ENCODE assay signal across 12 cellular contexts in the genomic region with DNA sequence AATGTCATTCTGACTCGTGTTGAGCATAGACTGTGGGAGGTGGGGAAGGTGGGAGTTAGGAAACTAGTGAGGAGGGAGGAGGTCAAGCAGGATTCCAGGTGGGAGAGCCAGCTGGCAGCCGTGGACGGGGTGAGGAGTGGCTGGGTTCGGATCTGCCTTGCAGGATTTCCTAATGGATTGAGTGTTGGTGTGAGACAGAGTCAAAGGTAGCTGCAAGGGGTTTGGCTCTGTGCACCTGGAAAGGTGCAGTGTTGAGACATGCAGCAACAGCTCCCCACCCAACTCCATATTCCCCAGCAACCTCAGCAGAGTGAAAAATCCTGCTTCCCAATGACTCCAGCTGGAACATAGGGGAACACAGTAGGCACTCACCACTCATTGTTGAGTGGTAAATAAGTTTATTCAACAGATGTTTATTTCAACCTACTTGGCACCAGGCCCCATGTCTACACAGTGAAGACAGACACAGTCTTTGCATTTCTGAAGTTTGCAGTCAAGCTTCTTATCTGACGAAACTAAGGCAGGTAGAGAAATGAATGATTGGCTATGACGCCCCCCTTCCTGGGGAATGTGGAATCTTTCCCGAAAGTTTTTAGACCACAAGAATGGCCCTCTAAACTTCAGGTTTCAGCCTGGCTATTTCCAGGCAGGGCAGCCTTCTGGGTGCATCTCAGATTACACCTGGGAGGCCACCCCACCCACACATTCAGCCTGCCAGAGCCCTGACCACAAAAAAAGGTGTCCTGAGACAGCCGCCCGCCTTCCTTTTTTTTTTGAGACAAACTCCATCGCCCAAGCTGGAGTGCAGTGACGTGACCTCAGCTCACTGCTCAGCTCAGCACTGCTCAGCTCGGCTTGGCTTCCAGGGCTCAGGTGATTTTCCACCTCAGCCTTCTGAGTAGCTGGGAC. TPM values are rescaled to one million over a fixed set of nuclear protein-coding genes. Genes with fewer than 3 reads are reported as not detected.
DNase-seq lines count a peak whose midpoint lies in the region; ATAC-seq lines count a peak whose summit lies in the region.
"Had no signal": no experiment of that assay in that cellular context is flagged by ENCODE, and none has a peak within 500 bp of the region (broad histone marks: within the 10 kb centered on the region; RNA-seq: fewer than 3 reads in every experiment).

No MANE protein-coding gene starts in this region.

- in situ Hi-C loops in KBM-7 (cut with MboI; ENCODE audit: low pct_unique_long_range_greater_than_20kb, low sequenced_read_pairs): no loop called here

- DNase-seq in DMS153 (lab: John Stamatoyannopoulos, UW): peak; percentile 18
- DNase-seq in DMS153 treated with DMSO at 0.1 percent for 48 hours (lab: John Stamatoyannopoulos, UW; ENCODE audit: unreplicated experiment): no peak
- DNase-seq in KBM-7: peak; percentile 44
- DNase-seq in GM19238 (ENCODE audit: insufficient read length, low spot score): no peak
- no peak for DNase-seq in cortex of kidney (lab: John Stamatoyannopoulos, UW)
- DNase-seq: mesenchymal stem cell, MG63 had no signal

- ATAC-seq in esophagus mucosa: peak; percentile 84
- ATAC-seq in HG02885 (IDR thresholded peaks at IDR 0.05; ENCODE audit: poor library complexity, unreplicated experiment): no peak
- ATAC-seq: Right ventricle myocardium inferior had no signal

- H3K4me3 ChIP-seq in skin epidermis: no peak overlapping the region
- H3K4me3 ChIP-seq: MG63 had no signal

- H3K27ac ChIP-seq in skin epidermis: peak overlapping the region in 19 of 21 experiments; percentile 6 to 87 (median 78)

RNA-seq across cellular contexts. Expression of gene PLEKHG6, which starts 37.9 kb away (rescaled TPM):
- 21.1 TPM for total RNA-seq in esophagus mucosa
- total RNA-seq: A172 had no signal

Comparison
In these comparisons a context has a peak if more than half of its experiments do, and no peak if none do; other contexts are left out.
1. DNase-seq: peak in DMS153 (single experiment) and KBM-7 (single experiment); none in DMS153 treated with DMSO at 0.1 percent for 48 hours (single experiment), GM19238 (single experiment) and cortex of kidney (single experiment).